ENCODE assay signal across 15 cellular contexts in the genomic region with DNA sequence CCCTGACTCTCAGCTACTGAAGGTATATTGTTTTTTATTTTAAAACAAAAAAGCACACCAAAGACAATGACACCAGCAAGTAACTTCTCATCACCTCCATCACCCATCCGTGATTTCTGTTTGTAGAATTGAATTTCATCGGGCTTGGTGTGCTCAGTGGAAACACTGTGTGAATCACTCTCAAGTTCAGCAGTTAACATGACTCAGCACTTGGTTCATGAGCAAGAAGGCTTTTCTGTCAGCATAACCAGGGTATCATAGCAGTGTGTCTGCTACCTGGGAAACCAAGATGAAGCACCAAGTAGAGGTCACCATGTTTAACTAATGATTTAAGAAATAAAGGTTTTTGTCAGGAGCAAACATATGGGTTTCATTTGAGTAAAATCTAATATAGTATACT.
A peak's percentile ranks its signal among the peaks of the same experiment; 100 is the strongest.
DNase-seq lines count a peak whose midpoint lies in the region; ATAC-seq, FAIRE-seq and TF ChIP-seq lines count a peak whose summit lies in the region.
"Had no signal": no experiment of that assay in that cellular context is flagged by ENCODE, and none has a peak within 500 bp of the region (broad histone marks: within the 10 kb centered on the region; RNA-seq: fewer than 3 reads in every experiment).

No MANE protein-coding gene starts in this region.

- CTCF ChIA-PET in endothelial cell of umbilical vein (lab: Charles Lee) = no interaction called here

- no peaks in the 10 kb centered on the region for H3K9me1 ChIP-seq in endothelial cell of umbilical vein (replicated peaks; ENCODE audit: control insufficient read depth, extremely low read depth, insufficient read depth, low read length)

- POLR2A ChIA-PET in endothelial cell of umbilical vein (lab: Charles Lee) = no interaction called here

- H3K27me3 Mint-ChIP-seq in activated T-cell treated with anti-CD3 and anti-CD28 coated beads, Interleukin-2, amount 50 U/mL, for 24 hours = no peaks in the 10 kb centered on the region
- no peaks in the 10 kb centered on the region for H3K27me3 Mint-ChIP-seq in osteocyte (ENCODE audit: unreplicated experiment)
- H3K27me3 Mint-ChIP-seq: stimulated activated naive B cell treated with anti-CD40 and anti-IgM and Interleukin-4, amounts not matched to agents 10 μg/mL and 1 μg/mL and 100 μg/mL, for 72 hours had no signal

- no peak for DNase-seq in activated T-cell treated with anti-CD3 and anti-CD28 coated beads, Interleukin-2, amount 50 U/mL, for 24 hours
- DNase-seq in activated T-cell treated with anti-CD3 and anti-CD28 coated beads, Interleukin-2, amount 50 U/mL, for 1 hour = no peak
- DNase-seq in NCI-H69 (lab: John Stamatoyannopoulos, UW) (peak; percentile 63), endothelial cell of umbilical vein (ENCODE audit: low read depth, low spot score) (peak; percentile 30), retinal pigment epithelial cell (ENCODE audit: low read depth) (peak; percentile 60), osteocyte (ENCODE audit: extremely low spot score, unreplicated experiment) (no peak)
- DNase-seq: activated CD4-positive, CD25-positive, alpha-beta regulatory T cell treated with anti-CD3 and anti-CD28 coated beads, Interleukin-2, amount 50 U/mL, for 72 hours; NCI-H1436; spleen; stimulated activated naive B cell treated with anti-CD40 and anti-IgM and Interleukin-4, amounts not matched to agents 10 μg/mL and 1 μg/mL and 100 μg/mL, for 72 hours had no signal

- no peak overlapping the region for H2AFZ ChIP-seq in endothelial cell of umbilical vein (ENCODE audit: low read depth, low read length)

- no peaks in the 10 kb centered on the region for H3K79me2 ChIP-seq in endothelial cell of umbilical vein (ENCODE audit: control insufficient read depth, insufficient read depth, low read length)

- H3K4me3 ChIP-seq in endothelial cell of umbilical vein (replicated peaks in 1 of 3; ENCODE audit: insufficient read depth in 1 of 3, low read depth in 1 of 3, low read length in 3 of 3) (no peak overlapping the region), retinal pigment epithelial cell (ENCODE audit: low read length) (no peak overlapping the region)
- H3K4me3 ChIP-seq: adrenal gland, spleen had no signal

- FAIRE-seq in endothelial cell of umbilical vein (lab: Jason Lieb, UNC) = peak; percentile 57
- FAIRE-seq: frontal cortex had no signal

- no peaks in the 10 kb centered on the region for H3K9me3 ChIP-seq in endothelial cell of umbilical vein (replicated peaks; ENCODE audit: control insufficient read depth, insufficient read depth, low read length)
- H3K9me3 ChIP-seq: adrenal gland had no signal

- TF ChIP-seq CTCF in endothelial cell of umbilical vein (IDR thresholded peaks at IDR 0.05; ENCODE audit: extremely low read depth in 1 of 2, insufficient read depth in 1 of 2, low read depth in 1 of 2, low read length in 2 of 2) = no peak
- TF ChIP-seq CTCF in retinal pigment epithelial cell (conservative IDR thresholded peaks at IDR 0.05; ENCODE audit: low read depth, low read length) = no peak
- TF ChIP-seq CTCF in osteocyte (IDR thresholded peaks at IDR 0.05) = no peak

- H3K9ac ChIP-seq in endothelial cell of umbilical vein (replicated peaks; ENCODE audit: extremely low read depth, insufficient read depth, low read length) = no peak overlapping the region

- H3K4me2 ChIP-seq in endothelial cell of umbilical vein (ENCODE audit: insufficient read depth, low read length) = no peak overlapping the region

- H3K4me3 Mint-ChIP-seq in activated T-cell treated with anti-CD3 and anti-CD28 coated beads, Interleukin-2, amount 50 U/mL, for 24 hours = no peak overlapping the region
- H3K4me3 Mint-ChIP-seq in osteocyte (ENCODE audit: unreplicated experiment) = no peak overlapping the region
- H3K4me3 Mint-ChIP-seq: stimulated activated naive B cell treated with anti-CD40 and anti-IgM and Interleukin-4, amounts not matched to agents 10 μg/mL and 1 μg/mL and 100 μg/mL, for 72 hours had no signal

- BruUV-seq in endothelial cell of umbilical vein (replicated peaks; lab: Mats Ljungman, UMichigan) = no TSS peak

- no peaks in the 10 kb centered on the region for H3K4me1 ChIP-seq in endothelial cell of umbilical vein (ENCODE audit: control insufficient read depth, extremely low read depth, insufficient read depth, low read length)
- H3K4me1 ChIP-seq: adrenal gland had no signal

- H4K20me1 ChIP-seq in endothelial cell of umbilical vein (replicated peaks; ENCODE audit: control insufficient read depth, extremely low read depth, insufficient read depth, low read length) = no peaks in the 10 kb centered on the region

- peak overlapping the region; percentile 5 for H3K27ac Mint-ChIP-seq in activated T-cell treated with anti-CD3 and anti-CD28 coated beads, Interleukin-2, amount 50 U/mL, for 24 hours
- no peak overlapping the region for H3K27ac Mint-ChIP-seq in osteocyte (ENCODE audit: unreplicated experiment)

- ATAC-seq in GM19455 (IDR thresholded peaks at IDR 0.05; ENCODE audit: unreplicated experiment) = no peak
- no peak for ATAC-seq in GM21390 (IDR thresholded peaks at IDR 0.05; ENCODE audit: unreplicated experiment)
- ATAC-seq: stimulated activated naive B cell treated with anti-CD40 and anti-IgM and Interleukin-4, amounts not matched to agents 10 μg/mL and 1 μg/mL and 100 μg/mL, for 72 hours had no signal

- intact Hi-C loops in endothelial cell of umbilical vein (cut with micrococcal nuclease) = no loop called here

- dilution Hi-C loops in endothelial cell of umbilical vein (cut with MboI; ENCODE audit: extremely low pct_ligation_motif_present, low sequenced_read_pairs) = no loop called here

- no peak for TF ChIP-seq POLR2A in endothelial cell of umbilical vein (IDR thresholded peaks at IDR 0.05; ENCODE audit: low read depth, low read length)

- H3K36me3 Mint-ChIP-seq in activated T-cell treated with anti-CD3 and anti-CD28 coated beads, Interleukin-2, amount 50 U/mL, for 24 hours (ENCODE audit: low read depth) = peaks cover 80% of the 10 kb centered on the region
- H3K36me3 Mint-ChIP-seq in osteocyte (ENCODE audit: unreplicated experiment) = no peaks in the 10 kb centered on the region

- H3K27ac ChIP-seq in endothelial cell of umbilical vein (ENCODE audit: insufficient read depth, low read depth, low read length) = no peak overlapping the region
- H3K27ac ChIP-seq: adrenal gland, C4-2B, spleen had no signal

- H3K36me3 ChIP-seq in endothelial cell of umbilical vein (ENCODE audit: control insufficient read depth in 2 of 2, extremely low read depth in 1 of 2, insufficient read depth in 2 of 2, low read length in 2 of 2) = no peaks in the 10 kb centered on the region
- H3K36me3 ChIP-seq: adrenal gland had no signal

- no peaks in the 10 kb centered on the region for H3K27me3 ChIP-seq in endothelial cell of umbilical vein (ENCODE audit: control insufficient read depth in 2 of 2, insufficient read depth in 2 of 2, low read length in 2 of 2)
- H3K27me3 ChIP-seq: adrenal gland, spleen had no signal

- H3K4me1 Mint-ChIP-seq in activated T-cell treated with anti-CD3 and anti-CD28 coated beads, Interleukin-2, amount 50 U/mL, for 24 hours (ENCODE audit: low read depth) = peaks cover 55% of the 10 kb centered on the region
- H3K4me1 Mint-ChIP-seq in osteocyte (ENCODE audit: unreplicated experiment) = no peaks in the 10 kb centered on the region

- H3K9me3 Mint-ChIP-seq in activated T-cell treated with anti-CD3 and anti-CD28 coated beads, Interleukin-2, amount 50 U/mL, for 24 hours = peaks cover 3% of the 10 kb centered on the region
- peaks cover 7% of the 10 kb centered on the region for H3K9me3 Mint-ChIP-seq in osteocyte (ENCODE audit: unreplicated experiment)

TF ChIP-seq in endothelial cell of umbilical vein, 7 proteins besides CTCF, POLR2A, EP300 and RAD21:
- no peak for TF ChIP-seq JUN (IDR thresholded peaks at IDR 0.05; ENCODE audit: borderline replicate concordance, insufficient read depth, insufficient read length, low read depth)
- TF ChIP-seq FOS (IDR thresholded peaks at IDR 0.05; ENCODE audit: borderline replicate concordance, insufficient read depth, low read length) = peak; percentile 56
- no peak for TF ChIP-seq MYC (IDR thresholded peaks at IDR 0.05; ENCODE audit: low read depth, low read length)

Comparison
In these comparisons a context has a peak if more than half of its experiments do, and no peak if none do; other contexts are left out.
1. DNase-seq: peak in NCI-H69 (single experiment), endothelial cell of umbilical vein (single experiment) and retinal pigment epithelial cell (single experiment); none in activated T-cell treated with anti-CD3 and anti-CD28 coated beads, Interleukin-2, amount 50 U/mL, for 24 hours (single experiment), activated T-cell treated with anti-CD3 and anti-CD28 coated beads, Interleukin-2, amount 50 U/mL, for 1 hour (single experiment) and osteocyte (single experiment).